ENCODE assay signal across 1 cellular context in genomic region chr14:69615471-69616407, GRCh38.
TF ChIP-seq lines count a peak whose summit lies in the region.

No MANE protein-coding gene starts in this region.

TF ChIP-seq in HEK293, 187 proteins besides CTCF, POLR2A, EP300 and RAD21 (continued from another document):
- no peak for TF ChIP-seq SALL2 (tag by site-specific recombination; IDR thresholded peaks at IDR 0.05; ENCODE audit: borderline replicate concordance)
